8 cellular contexts compared by ENCODE assay signal in genomic region chr5:41869739-41870620, GRCh38.
DNase-seq lines count a peak whose midpoint lies in the region; ATAC-seq, FAIRE-seq and TF ChIP-seq lines count a peak whose summit lies in the region.

OXCT1 (minus strand) TSS chr5:41870425; CDS start chr5:41870358, 67 bp downstream.

- DNase-seq in D721Med (ENCODE audit: insufficient read length, low spot score): peak; percentile 43
- DNase-seq in activated T-cell treated with anti-CD3 and anti-CD28 coated beads for 24 hours (ENCODE audit: low read depth): peak; percentile 90
- DNase-seq in erythroblast (lab: John Stamatoyannopoulos, UW): peak; percentile 91 to 92
- DNase-seq in stimulated activated CD8-positive, alpha-beta memory T cell treated with anti-CD3 and anti-CD28 coated beads, Interleukin-4, amount 100 ng/mL, for 48 hours: peak; percentile 94

- H4K20me1 ChIP-seq in OCI-LY1 (ENCODE audit: insufficient read depth, low read length): no peaks in the 10 kb centered on the region

- H3K9ac ChIP-seq in HUES6 (ENCODE audit: low read length) (peak within 1 kb of the TSS; percentile 97), OCI-LY1 (ENCODE audit: low read length) (peak within 1 kb of the TSS; percentile 94), mucosa of rectum (ENCODE audit: low read depth in 1 of 2, low read length in 2 of 2) (peak within 1 kb of the TSS; percentile 82 to 84)

- peaks cover 47% of the 10 kb centered on the region for H3K79me2 ChIP-seq in OCI-LY1 (ENCODE audit: insufficient read depth, low read length)

- FAIRE-seq in D721Med (lab: Jason Lieb, UNC): no peak

- H3K4me2 ChIP-seq in OCI-LY1 (ENCODE audit: low read length): peak within 1 kb of the TSS; percentile 80

- peak; percentile 91 for ATAC-seq in GM21447 (IDR thresholded peaks at IDR 0.05; ENCODE audit: unreplicated experiment)

- TF ChIP-seq CTCF in D721Med (IDR thresholded peaks at IDR 0.05; ENCODE audit: insufficient read depth, missing control alignments) (no peak), OCI-LY1 (IDR thresholded peaks at IDR 0.05; ENCODE audit: low read length) (no peak)

- H2AFZ ChIP-seq in OCI-LY1 (ENCODE audit: low read length): peak within 1 kb of the TSS; percentile 32

- peak; percentile 94 for TF ChIP-seq POLR2A in erythroblast (IDR thresholded peaks at IDR 0.05; ENCODE audit: low read length)

- H3K4me1 ChIP-seq in HUES6 (ENCODE audit: control insufficient read depth, insufficient read depth, low read length) (peaks cover 10% of the 10 kb centered on the region; the same call in 1 of the 2 replicates), OCI-LY1 (ENCODE audit: insufficient read depth, low read length, severe bottlenecking) (peaks cover 37% of the 10 kb centered on the region), mucosa of rectum (ENCODE audit: control insufficient read depth in 2 of 2, insufficient read depth in 2 of 2, low read length in 2 of 2) (peaks cover 5 to 10% of the 10 kb centered on the region in 2 donors)

- no peaks in the 10 kb centered on the region for H3K9me2 ChIP-seq in OCI-LY1 (ENCODE audit: low read depth, low read length)

- H3K9me3 ChIP-seq in HUES6 (ENCODE audit: control insufficient read depth, insufficient read depth, low read depth, low read length) (peaks cover 2% of the 10 kb centered on the region; the same call in 1 of the 2 replicates), OCI-LY1 (ENCODE audit: low read length) (no peaks in the 10 kb centered on the region), mucosa of rectum (ENCODE audit: control insufficient read depth in 2 of 2, low read length in 2 of 2) (no peaks in the 10 kb centered on the region)

- peak within 1 kb of the TSS; percentile 100 for H3K4me3 ChIP-seq in HUES6 (ENCODE audit: low read depth, low read length)
- peak within 1 kb of the TSS; percentile 89 for H3K4me3 ChIP-seq in OCI-LY1 (ENCODE audit: low read depth, low read length, poor library complexity, severe bottlenecking)
- H3K4me3 ChIP-seq in mucosa of rectum (ENCODE audit: low read length in 2 of 2): peak within 1 kb of the TSS; percentile 86

- H3K36me3 ChIP-seq in HUES6 (ENCODE audit: control insufficient read depth, insufficient read depth, low read length) (no peaks in the 10 kb centered on the region; the same call in 1 of the 2 replicates), OCI-LY1 (ENCODE audit: insufficient read depth, low read length) (no peaks in the 10 kb centered on the region), mucosa of rectum (ENCODE audit: control insufficient read depth in 2 of 2, insufficient read depth in 2 of 2, low read length in 2 of 2) (no peaks in the 10 kb centered on the region)

- no peaks in the 10 kb centered on the region for H3F3A ChIP-seq in OCI-LY1 (ENCODE audit: insufficient read depth, low read length)

- H3K27ac ChIP-seq in HUES6 (ENCODE audit: low read depth, low read length) (peak within 1 kb of the TSS; percentile 45; the same call in 1 of the 2 replicates), OCI-LY1 (ENCODE audit: low read depth, low read length, poor library complexity, severe bottlenecking) (peak within 1 kb of the TSS; percentile 59), mucosa of rectum (ENCODE audit: low read depth in 2 of 2, low read length in 2 of 2) (peak within 1 kb of the TSS; percentile 79 to 82)

- H3K27me3 ChIP-seq in HUES6 (ENCODE audit: control insufficient read depth, insufficient read depth, low read length) (peaks cover 34% of the 10 kb centered on the region), OCI-LY1 (ENCODE audit: insufficient read depth, low read length) (no peaks in the 10 kb centered on the region), mucosa of rectum (ENCODE audit: control insufficient read depth in 2 of 2, insufficient read depth in 2 of 2, low read length in 2 of 2) (peaks cover 0 to 2% of the 10 kb centered on the region in 2 donors)

Comparison
In these comparisons a context has a peak if more than half of its experiments do, and no peak if none do; other contexts are left out.
1. Peak in every context shown above with its lines: DNase-seq, ATAC-seq, H3K4me3 ChIP-seq and H3K27ac ChIP-seq.
2. DNase-seq: peak in every context shown above with its lines; median percentile 94 in stimulated activated CD8-positive, alpha-beta memory T cell treated with anti-CD3 and anti-CD28 coated beads, Interleukin-4, amount 100 ng/mL, for 48 hours; 92 in erythroblast; 90 in activated T-cell treated with anti-CD3 and anti-CD28 coated beads for 24 hours; 43 in D721Med.